ENCODE assay signal across 1 cellular context in the genomic region with DNA sequence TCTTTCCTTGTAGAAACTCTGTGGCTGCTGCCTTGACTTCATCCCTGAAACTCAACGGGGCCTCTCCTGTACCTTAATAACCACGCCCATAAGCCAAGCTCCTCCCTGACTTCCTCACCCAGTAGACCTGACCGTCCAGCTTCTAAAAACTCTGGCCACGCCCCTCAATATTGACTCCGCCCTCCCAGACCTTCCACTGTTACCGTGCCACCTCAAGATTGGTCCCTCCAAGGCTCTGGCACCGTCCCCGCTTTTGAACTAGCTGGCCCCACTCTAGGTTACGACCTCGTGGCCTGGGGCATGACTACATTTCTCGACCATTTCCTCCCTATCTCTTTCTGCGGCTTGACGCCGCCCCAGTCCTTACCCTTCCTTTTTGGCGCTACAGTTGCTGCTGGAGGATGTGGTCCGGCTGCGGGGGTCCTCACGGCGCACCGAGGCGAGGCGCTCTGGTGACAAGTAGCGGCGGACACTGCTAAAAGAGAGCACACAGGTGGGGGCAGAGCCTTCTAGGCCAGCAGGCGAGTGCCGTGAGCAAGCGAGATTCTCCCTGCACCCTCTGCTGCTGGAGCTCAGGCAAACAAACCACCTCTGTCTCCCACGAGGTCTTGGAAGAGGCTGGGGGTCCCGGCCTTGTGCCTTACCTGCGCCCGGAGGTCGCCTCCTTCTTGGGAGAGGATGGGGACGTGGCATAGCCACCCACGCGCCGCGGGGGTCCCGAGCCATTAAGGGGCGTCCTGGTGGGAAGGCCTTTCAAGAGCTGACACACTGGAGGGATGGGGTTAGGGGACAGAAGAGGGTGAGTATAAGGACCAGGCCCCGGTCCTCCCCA.
TF ChIP-seq lines count a peak whose summit lies in the region.

No MANE protein-coding gene starts in this region.

TF ChIP-seq in K562, 482 proteins besides CTCF, POLR2A, EP300 and RAD21 (continued from another document and continues in another):
- TF ChIP-seq, protein P1, sequence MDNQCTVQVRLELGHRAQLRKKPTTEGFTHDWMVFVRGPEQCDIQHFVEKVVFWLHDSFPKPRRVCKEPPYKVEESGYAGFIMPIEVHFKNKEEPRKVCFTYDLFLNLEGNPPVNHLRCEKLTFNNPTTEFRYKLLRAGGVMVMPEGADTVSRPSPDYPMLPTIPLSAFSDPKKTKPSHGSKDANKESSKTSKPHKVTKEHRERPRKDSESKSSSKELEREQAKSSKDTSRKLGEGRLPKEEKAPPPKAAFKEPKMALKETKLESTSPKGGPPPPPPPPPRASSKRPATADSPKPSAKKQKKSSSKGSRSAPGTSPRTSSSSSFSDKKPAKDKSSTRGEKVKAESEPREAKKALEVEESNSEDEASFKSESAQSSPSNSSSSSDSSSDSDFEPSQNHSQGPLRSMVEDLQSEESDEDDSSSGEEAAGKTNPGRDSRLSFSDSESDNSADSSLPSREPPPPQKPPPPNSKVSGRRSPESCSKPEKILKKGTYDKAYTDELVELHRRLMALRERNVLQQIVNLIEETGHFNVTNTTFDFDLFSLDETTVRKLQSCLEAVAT (IDR thresholded peaks at IDR 0.05) = peak in 1 of 2 experiments; percentile 30; a peak in 1 of 4 replicates
- TF ChIP-seq RNF2 (IDR thresholded peaks at IDR 0.05) = 0 out of 2 replicates have a peak, but pooled peaks have one; percentile 37
- TF ChIP-seq, protein P2, sequence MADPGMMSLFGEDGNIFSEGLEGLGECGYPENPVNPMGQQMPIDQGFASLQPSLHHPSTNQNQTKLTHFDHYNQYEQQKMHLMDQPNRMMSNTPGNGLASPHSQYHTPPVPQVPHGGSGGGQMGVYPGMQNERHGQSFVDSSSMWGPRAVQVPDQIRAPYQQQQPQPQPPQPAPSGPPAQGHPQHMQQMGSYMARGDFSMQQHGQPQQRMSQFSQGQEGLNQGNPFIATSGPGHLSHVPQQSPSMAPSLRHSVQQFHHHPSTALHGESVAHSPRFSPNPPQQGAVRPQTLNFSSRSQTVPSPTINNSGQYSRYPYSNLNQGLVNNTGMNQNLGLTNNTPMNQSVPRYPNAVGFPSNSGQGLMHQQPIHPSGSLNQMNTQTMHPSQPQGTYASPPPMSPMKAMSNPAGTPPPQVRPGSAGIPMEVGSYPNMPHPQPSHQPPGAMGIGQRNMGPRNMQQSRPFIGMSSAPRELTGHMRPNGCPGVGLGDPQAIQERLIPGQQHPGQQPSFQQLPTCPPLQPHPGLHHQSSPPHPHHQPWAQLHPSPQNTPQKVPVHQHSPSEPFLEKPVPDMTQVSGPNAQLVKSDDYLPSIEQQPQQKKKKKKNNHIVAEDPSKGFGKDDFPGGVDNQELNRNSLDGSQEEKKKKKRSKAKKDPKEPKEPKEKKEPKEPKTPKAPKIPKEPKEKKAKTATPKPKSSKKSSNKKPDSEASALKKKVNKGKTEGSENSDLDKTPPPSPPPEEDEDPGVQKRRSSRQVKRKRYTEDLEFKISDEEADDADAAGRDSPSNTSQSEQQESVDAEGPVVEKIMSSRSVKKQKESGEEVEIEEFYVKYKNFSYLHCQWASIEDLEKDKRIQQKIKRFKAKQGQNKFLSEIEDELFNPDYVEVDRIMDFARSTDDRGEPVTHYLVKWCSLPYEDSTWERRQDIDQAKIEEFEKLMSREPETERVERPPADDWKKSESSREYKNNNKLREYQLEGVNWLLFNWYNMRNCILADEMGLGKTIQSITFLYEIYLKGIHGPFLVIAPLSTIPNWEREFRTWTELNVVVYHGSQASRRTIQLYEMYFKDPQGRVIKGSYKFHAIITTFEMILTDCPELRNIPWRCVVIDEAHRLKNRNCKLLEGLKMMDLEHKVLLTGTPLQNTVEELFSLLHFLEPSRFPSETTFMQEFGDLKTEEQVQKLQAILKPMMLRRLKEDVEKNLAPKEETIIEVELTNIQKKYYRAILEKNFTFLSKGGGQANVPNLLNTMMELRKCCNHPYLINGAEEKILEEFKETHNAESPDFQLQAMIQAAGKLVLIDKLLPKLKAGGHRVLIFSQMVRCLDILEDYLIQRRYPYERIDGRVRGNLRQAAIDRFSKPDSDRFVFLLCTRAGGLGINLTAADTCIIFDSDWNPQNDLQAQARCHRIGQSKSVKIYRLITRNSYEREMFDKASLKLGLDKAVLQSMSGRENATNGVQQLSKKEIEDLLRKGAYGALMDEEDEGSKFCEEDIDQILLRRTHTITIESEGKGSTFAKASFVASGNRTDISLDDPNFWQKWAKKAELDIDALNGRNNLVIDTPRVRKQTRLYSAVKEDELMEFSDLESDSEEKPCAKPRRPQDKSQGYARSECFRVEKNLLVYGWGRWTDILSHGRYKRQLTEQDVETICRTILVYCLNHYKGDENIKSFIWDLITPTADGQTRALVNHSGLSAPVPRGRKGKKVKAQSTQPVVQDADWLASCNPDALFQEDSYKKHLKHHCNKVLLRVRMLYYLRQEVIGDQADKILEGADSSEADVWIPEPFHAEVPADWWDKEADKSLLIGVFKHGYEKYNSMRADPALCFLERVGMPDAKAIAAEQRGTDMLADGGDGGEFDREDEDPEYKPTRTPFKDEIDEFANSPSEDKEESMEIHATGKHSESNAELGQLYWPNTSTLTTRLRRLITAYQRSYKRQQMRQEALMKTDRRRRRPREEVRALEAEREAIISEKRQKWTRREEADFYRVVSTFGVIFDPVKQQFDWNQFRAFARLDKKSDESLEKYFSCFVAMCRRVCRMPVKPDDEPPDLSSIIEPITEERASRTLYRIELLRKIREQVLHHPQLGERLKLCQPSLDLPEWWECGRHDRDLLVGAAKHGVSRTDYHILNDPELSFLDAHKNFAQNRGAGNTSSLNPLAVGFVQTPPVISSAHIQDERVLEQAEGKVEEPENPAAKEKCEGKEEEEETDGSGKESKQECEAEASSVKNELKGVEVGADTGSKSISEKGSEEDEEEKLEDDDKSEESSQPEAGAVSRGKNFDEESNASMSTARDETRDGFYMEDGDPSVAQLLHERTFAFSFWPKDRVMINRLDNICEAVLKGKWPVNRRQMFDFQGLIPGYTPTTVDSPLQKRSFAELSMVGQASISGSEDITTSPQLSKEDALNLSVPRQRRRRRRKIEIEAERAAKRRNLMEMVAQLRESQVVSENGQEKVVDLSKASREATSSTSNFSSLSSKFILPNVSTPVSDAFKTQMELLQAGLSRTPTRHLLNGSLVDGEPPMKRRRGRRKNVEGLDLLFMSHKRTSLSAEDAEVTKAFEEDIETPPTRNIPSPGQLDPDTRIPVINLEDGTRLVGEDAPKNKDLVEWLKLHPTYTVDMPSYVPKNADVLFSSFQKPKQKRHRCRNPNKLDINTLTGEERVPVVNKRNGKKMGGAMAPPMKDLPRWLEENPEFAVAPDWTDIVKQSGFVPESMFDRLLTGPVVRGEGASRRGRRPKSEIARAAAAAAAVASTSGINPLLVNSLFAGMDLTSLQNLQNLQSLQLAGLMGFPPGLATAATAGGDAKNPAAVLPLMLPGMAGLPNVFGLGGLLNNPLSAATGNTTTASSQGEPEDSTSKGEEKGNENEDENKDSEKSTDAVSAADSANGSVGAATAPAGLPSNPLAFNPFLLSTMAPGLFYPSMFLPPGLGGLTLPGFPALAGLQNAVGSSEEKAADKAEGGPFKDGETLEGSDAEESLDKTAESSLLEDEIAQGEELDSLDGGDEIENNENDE (IDR thresholded peaks at IDR 0.05; ENCODE audit: low read depth, low read length) = no peak
- TF ChIP-seq, protein P3, sequence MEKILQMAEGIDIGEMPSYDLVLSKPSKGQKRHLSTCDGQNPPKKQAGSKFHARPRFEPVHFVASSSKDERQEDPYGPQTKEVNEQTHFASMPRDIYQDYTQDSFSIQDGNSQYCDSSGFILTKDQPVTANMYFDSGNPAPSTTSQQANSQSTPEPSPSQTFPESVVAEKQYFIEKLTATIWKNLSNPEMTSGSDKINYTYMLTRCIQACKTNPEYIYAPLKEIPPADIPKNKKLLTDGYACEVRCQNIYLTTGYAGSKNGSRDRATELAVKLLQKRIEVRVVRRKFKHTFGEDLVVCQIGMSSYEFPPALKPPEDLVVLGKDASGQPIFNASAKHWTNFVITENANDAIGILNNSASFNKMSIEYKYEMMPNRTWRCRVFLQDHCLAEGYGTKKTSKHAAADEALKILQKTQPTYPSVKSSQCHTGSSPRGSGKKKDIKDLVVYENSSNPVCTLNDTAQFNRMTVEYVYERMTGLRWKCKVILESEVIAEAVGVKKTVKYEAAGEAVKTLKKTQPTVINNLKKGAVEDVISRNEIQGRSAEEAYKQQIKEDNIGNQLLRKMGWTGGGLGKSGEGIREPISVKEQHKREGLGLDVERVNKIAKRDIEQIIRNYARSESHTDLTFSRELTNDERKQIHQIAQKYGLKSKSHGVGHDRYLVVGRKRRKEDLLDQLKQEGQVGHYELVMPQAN (IDR thresholded peaks at IDR 0.05; ENCODE audit: borderline replicate concordance) = peak; percentile 43; the same call in 1 of the 2 replicates
- no peak for TF ChIP-seq ZNF347 (CRISPR knock-in tag; IDR thresholded peaks at IDR 0.05; ENCODE audit: low read depth)
- TF ChIP-seq GATAD2A (IDR thresholded peaks at IDR 0.05) = no peak
- TF ChIP-seq, protein P4, sequence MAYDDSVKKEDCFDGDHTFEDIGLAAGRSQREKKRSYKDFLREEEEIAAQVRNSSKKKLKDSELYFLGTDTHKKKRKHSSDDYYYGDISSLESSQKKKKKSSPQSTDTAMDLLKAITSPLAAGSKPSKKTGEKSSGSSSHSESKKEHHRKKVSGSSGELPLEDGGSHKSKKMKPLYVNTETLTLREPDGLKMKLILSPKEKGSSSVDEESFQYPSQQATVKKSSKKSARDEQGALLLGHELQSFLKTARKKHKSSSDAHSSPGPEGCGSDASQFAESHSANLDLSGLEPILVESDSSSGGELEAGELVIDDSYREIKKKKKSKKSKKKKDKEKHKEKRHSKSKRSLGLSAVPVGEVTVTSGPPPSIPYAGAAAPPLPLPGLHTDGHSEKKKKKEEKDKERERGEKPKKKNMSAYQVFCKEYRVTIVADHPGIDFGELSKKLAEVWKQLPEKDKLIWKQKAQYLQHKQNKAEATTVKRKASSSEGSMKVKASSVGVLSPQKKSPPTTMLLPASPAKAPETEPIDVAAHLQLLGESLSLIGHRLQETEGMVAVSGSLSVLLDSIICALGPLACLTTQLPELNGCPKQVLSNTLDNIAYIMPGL (CRISPR knock-in tag; IDR thresholded peaks at IDR 0.05) = no peak
- TF ChIP-seq, protein P5, sequence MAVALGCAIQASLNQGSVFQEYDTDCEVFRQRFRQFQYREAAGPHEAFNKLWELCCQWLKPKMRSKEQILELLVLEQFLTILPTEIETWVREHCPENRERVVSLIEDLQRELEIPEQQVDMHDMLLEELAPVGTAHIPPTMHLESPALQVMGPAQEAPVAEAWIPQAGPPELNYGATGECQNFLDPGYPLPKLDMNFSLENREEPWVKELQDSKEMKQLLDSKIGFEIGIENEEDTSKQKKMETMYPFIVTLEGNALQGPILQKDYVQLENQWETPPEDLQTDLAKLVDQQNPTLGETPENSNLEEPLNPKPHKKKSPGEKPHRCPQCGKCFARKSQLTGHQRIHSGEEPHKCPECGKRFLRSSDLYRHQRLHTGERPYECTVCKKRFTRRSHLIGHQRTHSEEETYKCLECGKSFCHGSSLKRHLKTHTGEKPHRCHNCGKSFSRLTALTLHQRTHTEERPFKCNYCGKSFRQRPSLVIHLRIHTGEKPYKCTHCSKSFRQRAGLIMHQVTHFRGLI (CRISPR knock-in tag; IDR thresholded peaks at IDR 0.05) = no peak
- TF ChIP-seq ZNF79 (CRISPR knock-in tag; IDR thresholded peaks at IDR 0.05; ENCODE audit: low read depth) = no peak
- TF ChIP-seq YBX1 (IDR thresholded peaks at IDR 0.05) = no peak
- TF ChIP-seq, protein P6, sequence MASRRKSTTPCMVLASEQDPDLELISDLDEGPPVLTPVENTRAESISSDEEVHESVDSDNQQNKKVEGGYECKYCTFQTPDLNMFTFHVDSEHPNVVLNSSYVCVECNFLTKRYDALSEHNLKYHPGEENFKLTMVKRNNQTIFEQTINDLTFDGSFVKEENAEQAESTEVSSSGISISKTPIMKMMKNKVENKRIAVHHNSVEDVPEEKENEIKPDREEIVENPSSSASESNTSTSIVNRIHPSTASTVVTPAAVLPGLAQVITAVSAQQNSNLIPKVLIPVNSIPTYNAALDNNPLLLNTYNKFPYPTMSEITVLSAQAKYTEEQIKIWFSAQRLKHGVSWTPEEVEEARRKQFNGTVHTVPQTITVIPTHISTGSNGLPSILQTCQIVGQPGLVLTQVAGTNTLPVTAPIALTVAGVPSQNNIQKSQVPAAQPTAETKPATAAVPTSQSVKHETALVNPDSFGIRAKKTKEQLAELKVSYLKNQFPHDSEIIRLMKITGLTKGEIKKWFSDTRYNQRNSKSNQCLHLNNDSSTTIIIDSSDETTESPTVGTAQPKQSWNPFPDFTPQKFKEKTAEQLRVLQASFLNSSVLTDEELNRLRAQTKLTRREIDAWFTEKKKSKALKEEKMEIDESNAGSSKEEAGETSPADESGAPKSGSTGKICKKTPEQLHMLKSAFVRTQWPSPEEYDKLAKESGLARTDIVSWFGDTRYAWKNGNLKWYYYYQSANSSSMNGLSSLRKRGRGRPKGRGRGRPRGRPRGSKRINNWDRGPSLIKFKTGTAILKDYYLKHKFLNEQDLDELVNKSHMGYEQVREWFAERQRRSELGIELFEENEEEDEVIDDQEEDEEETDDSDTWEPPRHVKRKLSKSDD (conservative IDR thresholded peaks at IDR 0.05; ENCODE audit: low read length) = no peak
- TF ChIP-seq, protein P7, sequence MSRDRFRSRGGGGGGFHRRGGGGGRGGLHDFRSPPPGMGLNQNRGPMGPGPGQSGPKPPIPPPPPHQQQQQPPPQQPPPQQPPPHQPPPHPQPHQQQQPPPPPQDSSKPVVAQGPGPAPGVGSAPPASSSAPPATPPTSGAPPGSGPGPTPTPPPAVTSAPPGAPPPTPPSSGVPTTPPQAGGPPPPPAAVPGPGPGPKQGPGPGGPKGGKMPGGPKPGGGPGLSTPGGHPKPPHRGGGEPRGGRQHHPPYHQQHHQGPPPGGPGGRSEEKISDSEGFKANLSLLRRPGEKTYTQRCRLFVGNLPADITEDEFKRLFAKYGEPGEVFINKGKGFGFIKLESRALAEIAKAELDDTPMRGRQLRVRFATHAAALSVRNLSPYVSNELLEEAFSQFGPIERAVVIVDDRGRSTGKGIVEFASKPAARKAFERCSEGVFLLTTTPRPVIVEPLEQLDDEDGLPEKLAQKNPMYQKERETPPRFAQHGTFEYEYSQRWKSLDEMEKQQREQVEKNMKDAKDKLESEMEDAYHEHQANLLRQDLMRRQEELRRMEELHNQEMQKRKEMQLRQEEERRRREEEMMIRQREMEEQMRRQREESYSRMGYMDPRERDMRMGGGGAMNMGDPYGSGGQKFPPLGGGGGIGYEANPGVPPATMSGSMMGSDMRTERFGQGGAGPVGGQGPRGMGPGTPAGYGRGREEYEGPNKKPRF (IDR thresholded peaks at IDR 0.05; ENCODE audit: low read depth, low read length) = no peak
- TF ChIP-seq, protein P8, sequence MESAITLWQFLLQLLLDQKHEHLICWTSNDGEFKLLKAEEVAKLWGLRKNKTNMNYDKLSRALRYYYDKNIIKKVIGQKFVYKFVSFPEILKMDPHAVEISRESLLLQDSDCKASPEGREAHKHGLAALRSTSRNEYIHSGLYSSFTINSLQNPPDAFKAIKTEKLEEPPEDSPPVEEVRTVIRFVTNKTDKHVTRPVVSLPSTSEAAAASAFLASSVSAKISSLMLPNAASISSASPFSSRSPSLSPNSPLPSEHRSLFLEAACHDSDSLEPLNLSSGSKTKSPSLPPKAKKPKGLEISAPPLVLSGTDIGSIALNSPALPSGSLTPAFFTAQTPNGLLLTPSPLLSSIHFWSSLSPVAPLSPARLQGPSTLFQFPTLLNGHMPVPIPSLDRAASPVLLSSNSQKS (CRISPR knock-in tag; IDR thresholded peaks at IDR 0.05) = no peak
